ENCODE assay signal across 18 cellular contexts in the genomic region with DNA sequence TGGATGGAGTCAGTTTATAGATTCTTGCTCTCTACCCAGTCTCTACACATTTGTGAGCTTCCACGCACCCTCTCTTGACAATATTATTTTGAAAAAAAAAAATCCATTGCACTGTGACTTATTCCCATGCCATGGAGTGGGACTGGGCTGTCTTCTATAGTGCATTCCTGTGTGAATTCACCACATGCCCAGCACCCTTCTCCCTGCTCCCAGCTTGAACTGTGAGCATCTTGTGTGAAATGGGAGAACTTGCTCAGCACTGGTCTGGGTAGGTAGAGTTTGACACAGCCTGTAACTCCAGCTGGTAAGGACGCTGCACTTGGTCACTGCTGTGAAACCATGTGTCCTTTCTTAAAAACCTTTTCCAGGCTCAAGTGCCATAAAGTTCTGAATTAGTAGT.
DNase-seq lines count a peak whose midpoint lies in the region; ATAC-seq and TF ChIP-seq lines count a peak whose summit lies in the region.
"Had no signal": no experiment of that assay in that cellular context is flagged by ENCODE, and none has a peak within 500 bp of the region (broad histone marks: within the 10 kb centered on the region; RNA-seq: fewer than 3 reads in every experiment).

No MANE protein-coding gene starts in this region.

- H3K36me3 Mint-ChIP-seq in HFFc6 (ENCODE audit: low read depth) (peaks cover 15% of the 10 kb centered on the region), osteocyte (ENCODE audit: unreplicated experiment) (peaks cover 34% of the 10 kb centered on the region)

- no peaks in the 10 kb centered on the region for H3K9me3 ChIP-seq in gastroesophageal sphincter

- H3K4me1 ChIP-seq in gastroesophageal sphincter: peaks cover 0 to 29% (median 5%) of the 10 kb centered on the region in 3 donors

- no peaks in the 10 kb centered on the region for H3K27me3 ChIP-seq in gastroesophageal sphincter
- H3K27me3 ChIP-seq: SJSA1 had no signal

- ATAC-seq in left ventricle myocardium superior (no peak), gastroesophageal sphincter (no peak)
- ATAC-seq: Right ventricle myocardium inferior had no signal

- H3K4me1 Mint-ChIP-seq in HFFc6 (ENCODE audit: low read depth) (peaks cover 81% of the 10 kb centered on the region), osteocyte (ENCODE audit: unreplicated experiment) (peaks cover 87% of the 10 kb centered on the region)

- TF ChIP-seq EP300 in gastroesophageal sphincter (IDR thresholded peaks at IDR 0.05): no peak

- 80 to 95% methylated on average over 1 to 2 of the region's 2 CpGs for WGBS in gastroesophageal sphincter (ENCODE audit: low coverage in 1 of 2), 2 donors

- H3K27me3 Mint-ChIP-seq in HFFc6 (ENCODE audit: insufficient read depth) (no peaks in the 10 kb centered on the region), osteocyte (ENCODE audit: unreplicated experiment) (no peaks in the 10 kb centered on the region)

- TF ChIP-seq CTCF in AG10803 (conservative IDR thresholded peaks at IDR 0.05; ENCODE audit: low read length) (no peak), HFFc6 (IDR thresholded peaks at IDR 0.05) (no peak), osteocyte (IDR thresholded peaks at IDR 0.05) (no peak), gastroesophageal sphincter (IDR thresholded peaks at IDR 0.05) (no peak)

- no peak overlapping the region for H3K27ac ChIP-seq in gastroesophageal sphincter

- H3K9me3 Mint-ChIP-seq in HFFc6 (no peaks in the 10 kb centered on the region), osteocyte (ENCODE audit: unreplicated experiment) (no peaks in the 10 kb centered on the region)
- H3K9me3 Mint-ChIP-seq: CD4-positive, alpha-beta T cell had no signal

- no peak overlapping the region for H3K4me3 Mint-ChIP-seq in HFFc6
- H3K4me3 Mint-ChIP-seq in osteocyte (ENCODE audit: unreplicated experiment): peak overlapping the region; percentile 44
- H3K4me3 Mint-ChIP-seq: CD4-positive, alpha-beta T cell had no signal

- no peak for TF ChIP-seq POLR2A in gastroesophageal sphincter (IDR thresholded peaks at IDR 0.05)

- intact Hi-C loops in left ventricle myocardium superior (cut with micrococcal nuclease): no loop called here

- H3K36me3 ChIP-seq in gastroesophageal sphincter: no peaks in the 10 kb centered on the region
- H3K36me3 ChIP-seq: SJSA1 had no signal

- peak overlapping the region; percentile 87 for H3K27ac Mint-ChIP-seq in HFFc6
- peak overlapping the region; percentile 92 for H3K27ac Mint-ChIP-seq in osteocyte (ENCODE audit: unreplicated experiment)
- H3K27ac Mint-ChIP-seq: CD4-positive, alpha-beta T cell had no signal

- DNase-seq in AG10803 (ENCODE audit: low read depth) (peak; percentile 52), HFFc6 (no peak), ecto neural progenitor cell (ENCODE audit: low spot score) (peak; percentile 16), osteocyte (ENCODE audit: extremely low spot score, unreplicated experiment) (no peak), COLO668 (lab: John Stamatoyannopoulos, UW; ENCODE audit: unreplicated experiment) (no peak), left ventricle myocardium superior (no peak)
- DNase-seq: CD4-positive, alpha-beta T cell; GDM1; Kasumi-1; NCI-H1417; NCI-H1694 treated with DMSO at 0.1 percent for 48 hours; NCI-H2081 treated with DMSO at 0.1 percent for 48 hours; NCI-H2171 treated with DMSO at 0.1 percent for 48 hours; NCI-H524 treated with DMSO at 0.1 percent for 48 hours; OCI-M1 had no signal

- H3K4me3 ChIP-seq in AG10803 (ENCODE audit: low read length) (no peak overlapping the region), gastroesophageal sphincter (no peak overlapping the region)
- H3K4me3 ChIP-seq: SJSA1 had no signal

Comparison
In these comparisons a context has a peak if more than half of its experiments do, and no peak if none do; other contexts are left out.
1. DNase-seq: peak in AG10803 (single experiment) and ecto neural progenitor cell (single experiment); none in HFFc6 (single experiment), osteocyte (single experiment), COLO668 (single experiment) and left ventricle myocardium superior (single experiment).